ENCODE assay signal across 21 cellular contexts in genomic region chr2:85785871-85786270, GRCh38. TPM values are rescaled to one million over a fixed set of nuclear protein-coding genes. Genes with fewer than 3 reads are reported as not detected.
DNase-seq lines count a peak whose midpoint lies in the region; ATAC-seq and TF ChIP-seq lines count a peak whose summit lies in the region.
"Had no signal": no experiment of that assay in that cellular context is flagged by ENCODE, and none has a peak within 500 bp of the region (broad histone marks: within the 10 kb centered on the region; RNA-seq: fewer than 3 reads in every experiment).

No MANE protein-coding gene starts in this region.

- H3K4me1 ChIP-seq in cardiac muscle cell (ENCODE audit: low read depth) (peaks cover 9% of the 10 kb centered on the region), uterus (peaks cover 0 to 13% of the 10 kb centered on the region in 2 donors)
- H3K4me1 ChIP-seq: body of pancreas, HAP-1 had no signal

- intact Hi-C loops in uterus (cut with DNase I; ENCODE audit: low total_unique reads) = no loop called here

- no peak for TF ChIP-seq POLR2A in uterus (IDR thresholded peaks at IDR 0.05)

- H3K27me3 ChIP-seq in cardiac muscle cell (no peaks in the 10 kb centered on the region), uterus (no peaks in the 10 kb centered on the region)
- H3K27me3 ChIP-seq: body of pancreas had no signal

- peaks cover 4% of the 10 kb centered on the region for H3K27me3 Mint-ChIP-seq in nephron (ENCODE audit: low read depth)

- H3K4me1 Mint-ChIP-seq in nephron = peaks cover 43% of the 10 kb centered on the region

- ATAC-seq in HG02763 (IDR thresholded peaks at IDR 0.05; ENCODE audit: unreplicated experiment) = no peak
- ATAC-seq: left colon had no signal

- peaks cover 8% of the 10 kb centered on the region for H3K36me3 Mint-ChIP-seq in nephron (ENCODE audit: low read depth)
- H3K36me3 Mint-ChIP-seq: stimulated activated naive B cell treated with anti-CD40 and anti-IgM and Interleukin-4, amounts not matched to agents 10 μg/mL and 1 μg/mL and 100 μg/mL, for 72 hours had no signal

- peak overlapping the region in 2 of 3 experiments; percentile 58 to 63 for H3K27ac Mint-ChIP-seq in nephron
- H3K27ac Mint-ChIP-seq: activated T-cell treated with anti-CD3 and anti-CD28 coated beads, Interleukin-2, amount 50 U/mL, for 24 hours; stimulated activated naive B cell treated with anti-CD40 and anti-IgM and Interleukin-4, amounts not matched to agents 10 μg/mL and 1 μg/mL and 100 μg/mL, for 72 hours; T-helper 1 cell treated with Interleukin-12 subunit alpha and Interleukin-12 subunit beta and Interleukin-4 antibody, amounts not matched to agents 30 μg/mL and 1 μg/mL, for 36 hours had no signal

- TF ChIP-seq CTCF in cardiac muscle cell (IDR thresholded peaks at IDR 0.05; ENCODE audit: low read depth, low read length) = no peak
- no peak for TF ChIP-seq CTCF in nephron (IDR thresholded peaks at IDR 0.05; ENCODE audit: unreplicated experiment in 3 of 3)
- no peak for TF ChIP-seq CTCF in uterus (IDR thresholded peaks at IDR 0.05)

- H3K27ac ChIP-seq in cardiac muscle cell (peak overlapping the region; percentile 45), uterus (peak overlapping the region; percentile 70 to 78)
- H3K27ac ChIP-seq: 22Rv1, body of pancreas, neutrophil, VCaP had no signal

- DNase-seq in DMS 273 (lab: John Stamatoyannopoulos, UW; ENCODE audit: unreplicated experiment) = peak; percentile 70
- DNase-seq in DMS 273 treated with DMSO at 0.1 percent for 48 hours (lab: John Stamatoyannopoulos, UW) = no peak
- no peak for DNase-seq in cardiac muscle cell (ENCODE audit: low read depth in 1 of 2, low spot score in 1 of 2)
- DNase-seq in uterus = no peak
- no peak for DNase-seq in COLO829 (ENCODE audit: low spot score)
- no peak for DNase-seq in AG20443 (ENCODE audit: low spot score)
- DNase-seq: activated naive CD4-positive, alpha-beta T cell treated with anti-CD3 and anti-CD28 coated beads, Interleukin-2, amount 50 U/mL, for 16 hours; activated T-cell treated with anti-CD3 and anti-CD28 coated beads, Interleukin-2, amount 50 U/mL, for 24 hours; left colon; NCI-H1436; NCI-H524 treated with DMSO at 0.1 percent for 48 hours; SHP77; stimulated activated naive B cell treated with anti-CD40 and anti-IgM and Interleukin-4, amounts not matched to agents 10 μg/mL and 1 μg/mL and 100 μg/mL, for 72 hours had no signal

- no peak overlapping the region for H3K4me3 Mint-ChIP-seq in nephron
- H3K4me3 Mint-ChIP-seq: activated T-cell treated with anti-CD3 and anti-CD28 coated beads, Interleukin-2, amount 50 U/mL, for 24 hours; stimulated activated naive B cell treated with anti-CD40 and anti-IgM and Interleukin-4, amounts not matched to agents 10 μg/mL and 1 μg/mL and 100 μg/mL, for 72 hours; T-helper 1 cell treated with Interleukin-12 subunit alpha and Interleukin-12 subunit beta and Interleukin-4 antibody, amounts not matched to agents 30 μg/mL and 1 μg/mL, for 36 hours had no signal

- H3K4me3 ChIP-seq in cardiac muscle cell (no peak overlapping the region), uterus (no peak overlapping the region)
- H3K4me3 ChIP-seq: body of pancreas, HAP-1 had no signal

- H3K9me3 ChIP-seq in cardiac muscle cell (ENCODE audit: low read depth) (no peaks in the 10 kb centered on the region), uterus (no peaks in the 10 kb centered on the region)
- H3K9me3 ChIP-seq: body of pancreas, HAP-1, neutrophil had no signal

- H3K36me3 ChIP-seq in cardiac muscle cell (no peaks in the 10 kb centered on the region), uterus (no peaks in the 10 kb centered on the region)
- H3K36me3 ChIP-seq: HAP-1, neutrophil had no signal

- no peaks in the 10 kb centered on the region for H3K9me3 Mint-ChIP-seq in nephron
- H3K9me3 Mint-ChIP-seq: activated T-cell treated with anti-CD3 and anti-CD28 coated beads, Interleukin-2, amount 50 U/mL, for 24 hours; stimulated activated naive B cell treated with anti-CD40 and anti-IgM and Interleukin-4, amounts not matched to agents 10 μg/mL and 1 μg/mL and 100 μg/mL, for 72 hours; T-helper 1 cell treated with Interleukin-12 subunit alpha and Interleukin-12 subunit beta and Interleukin-4 antibody, amounts not matched to agents 30 μg/mL and 1 μg/mL, for 36 hours had no signal

RNA-seq across cellular contexts. Expression of gene ATOH8, which starts 32.1 kb away (rescaled TPM):
- total RNA-seq in cardiac muscle cell = 10.6 and 12.6 TPM in 2 replicates
- 4.8 and 6.3 TPM in 2 replicates for polyA plus RNA-seq in cardiac muscle cell
- total RNA-seq in uterus = 10 to 100 TPM; 13.2 to 83.0 (median 45.3) TPM
